17 cellular contexts compared by ENCODE assay signal in the genomic region with DNA sequence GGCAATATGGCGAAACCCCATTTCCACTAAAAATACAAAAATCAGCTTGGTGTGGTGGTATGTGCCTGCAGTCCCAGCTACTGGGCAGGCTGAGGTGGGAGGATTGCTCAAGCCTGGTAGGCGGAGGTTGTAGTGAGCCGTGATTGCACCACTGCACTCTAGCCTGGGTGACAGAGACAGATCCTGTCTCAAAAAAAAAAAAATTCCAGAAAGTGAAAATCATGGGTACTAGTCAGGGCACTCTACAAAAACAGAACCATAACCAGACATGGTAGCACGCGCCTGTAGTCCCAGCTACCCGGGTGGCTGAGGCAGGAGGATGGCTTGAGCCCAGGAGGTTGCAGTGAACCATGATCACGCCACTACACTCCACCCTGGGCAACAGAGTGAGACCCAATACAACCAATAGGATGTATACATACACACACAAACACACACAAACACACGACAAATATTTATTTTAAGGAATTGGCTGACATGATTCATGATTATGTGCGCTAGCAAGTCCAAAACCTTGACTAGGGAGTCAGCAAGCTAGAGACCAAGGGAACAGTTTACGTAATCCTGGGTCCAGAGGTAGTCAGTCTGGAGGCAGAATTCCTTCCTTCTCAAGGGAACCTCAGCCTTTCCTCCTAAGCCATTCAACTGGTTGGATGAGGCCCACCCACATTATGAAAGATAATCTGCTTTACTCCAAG. TPM values are rescaled to one million over a fixed set of nuclear protein-coding genes. Genes with fewer than 3 reads are reported as not detected.
A peak's percentile ranks its signal among the peaks of the same experiment; 100 is the strongest.
DNase-seq lines count a peak whose midpoint lies in the region; FAIRE-seq and TF ChIP-seq lines count a peak whose summit lies in the region.
"Had no signal": no experiment of that assay in that cellular context is flagged by ENCODE, and none has a peak within 500 bp of the region (broad histone marks: within the 10 kb centered on the region; RNA-seq: fewer than 3 reads in every experiment).

No MANE protein-coding gene starts in this region.

- H3K4me3 Mint-ChIP-seq in CD14-positive monocyte = peak overlapping the region in 1 of 2 donors; percentile 73
- H3K4me3 Mint-ChIP-seq: activated CD8-positive, alpha-beta T cell treated with anti-CD3 and anti-CD28 coated beads, Interleukin-2, amount 10 ng/mL, durations not matched to agents 7 days and 5 days; activated naive CD4-positive, alpha-beta T cell treated with anti-CD3 and anti-CD28 coated beads, Interleukin-2, amount 50 U/mL, for 24 hours; IgD-negative memory B cell; T-helper 17 cell had no signal

- no peaks in the 10 kb centered on the region for H3K9me1 ChIP-seq in keratinocyte (ENCODE audit: control insufficient read depth, extremely low read depth, insufficient read depth, low read length)

- H2AFZ ChIP-seq in keratinocyte (ENCODE audit: control insufficient read depth, low read length) = no peak overlapping the region

- WGBS in prostate gland = 81% methylated on average over 10 of the region's 10 CpGs

- peaks cover 19% of the 10 kb centered on the region for H3K4me1 Mint-ChIP-seq in CD14-positive monocyte
- H3K4me1 Mint-ChIP-seq: activated naive CD4-positive, alpha-beta T cell treated with anti-CD3 and anti-CD28 coated beads, Interleukin-2, amount 50 U/mL, for 24 hours; IgD-negative memory B cell had no signal

- H3K27me3 ChIP-seq in keratinocyte (ENCODE audit: control insufficient read depth, extremely low read depth, insufficient read depth, low read length) (no peaks in the 10 kb centered on the region), prostate gland (replicated peaks; ENCODE audit: insufficient read depth) (no peaks in the 10 kb centered on the region)
- H3K27me3 ChIP-seq: vagina had no signal

- no peaks in the 10 kb centered on the region for H4K20me1 ChIP-seq in keratinocyte (ENCODE audit: control insufficient read depth, extremely low read depth, insufficient read depth, low read length)

- no peak overlapping the region for H3K9ac ChIP-seq in keratinocyte (ENCODE audit: control insufficient read depth, extremely low read depth, insufficient read depth, low read length)

- FAIRE-seq in keratinocyte (lab: Jason Lieb, UNC) = peak; percentile 67
- FAIRE-seq: colon had no signal

- no peaks in the 10 kb centered on the region for H3K36me3 Mint-ChIP-seq in CD14-positive monocyte
- H3K36me3 Mint-ChIP-seq: activated naive CD4-positive, alpha-beta T cell treated with anti-CD3 and anti-CD28 coated beads, Interleukin-2, amount 50 U/mL, for 24 hours had no signal

- intact Hi-C loops in CD14-positive monocyte (cut with micrococcal nuclease) (no loop called here), prostate gland (cut with DNase I) (no loop called here)

- no peaks in the 10 kb centered on the region for H3K9me3 Mint-ChIP-seq in CD14-positive monocyte
- H3K9me3 Mint-ChIP-seq: activated naive CD4-positive, alpha-beta T cell treated with anti-CD3 and anti-CD28 coated beads, Interleukin-2, amount 50 U/mL, for 24 hours; IgD-negative memory B cell had no signal

- H3K4me3 ChIP-seq in keratinocyte (ENCODE audit: control insufficient read depth in 2 of 3, extremely low read depth in 1 of 3, insufficient read depth in 2 of 3, low read depth in 1 of 3, low read length in 3 of 3) = no peak overlapping the region
- H3K4me3 ChIP-seq in prostate gland = no peak overlapping the region
- H3K4me3 ChIP-seq: vagina had no signal

- H3K4me2 ChIP-seq in keratinocyte (ENCODE audit: control insufficient read depth, extremely low read depth, insufficient read depth, low read depth, low read length) = no peak overlapping the region

- peaks cover 0 to 2% (median 0%) of the 10 kb centered on the region in 3 donors for H3K27me3 Mint-ChIP-seq in CD14-positive monocyte (ENCODE audit: low read depth in 3 of 3)
- H3K27me3 Mint-ChIP-seq: activated naive CD4-positive, alpha-beta T cell treated with anti-CD3 and anti-CD28 coated beads, Interleukin-2, amount 50 U/mL, for 24 hours; IgD-negative memory B cell; T-helper 17 cell had no signal

- TF ChIP-seq POLR2A in prostate gland (IDR thresholded peaks at IDR 0.05) = no peak

- peak; percentile 80 for DNase-seq in CD14-positive monocyte (ENCODE audit: low spot score)
- DNase-seq in OCI-M1 (lab: John Stamatoyannopoulos, UW) = peak; percentile 29
- no peak for DNase-seq in keratinocyte (ENCODE audit: low read depth, low spot score)
- no peak for DNase-seq in prostate gland (ENCODE audit: low spot score)
- no peak for DNase-seq in NCI-H774 (lab: John Stamatoyannopoulos, UW)
- no peak for DNase-seq in activated gamma-delta T cell (lab: John Stamatoyannopoulos, UW)
- DNase-seq: activated CD8-positive, alpha-beta T cell treated with anti-CD3 and anti-CD28 coated beads, Interleukin-2, amount 10 ng/mL, durations not matched to agents 7 days and 5 days; DMS79 treated with DMSO at 0.1 percent for 48 hours; foreskin melanocyte; NCI-H187 treated with DMSO at 0.1 percent for 48 hours; NK-92 treated with Interleukin-12 subunit alpha and Interleukin-12 subunit beta, amount 100 ng/mL, for 24 hours; T-helper 17 cell had no signal

- H3K36me3 ChIP-seq in keratinocyte (ENCODE audit: control insufficient read depth in 2 of 2, extremely low read depth in 1 of 2, insufficient read depth in 2 of 2, low read length in 2 of 2) (no peaks in the 10 kb centered on the region), prostate gland (no peaks in the 10 kb centered on the region)
- H3K36me3 ChIP-seq: vagina had no signal

- H3K27ac Mint-ChIP-seq in CD14-positive monocyte = peak overlapping the region; percentile 53 to 93 (median 90)
- H3K27ac Mint-ChIP-seq: activated CD8-positive, alpha-beta T cell treated with anti-CD3 and anti-CD28 coated beads, Interleukin-2, amount 10 ng/mL, durations not matched to agents 7 days and 5 days; activated naive CD4-positive, alpha-beta T cell treated with anti-CD3 and anti-CD28 coated beads, Interleukin-2, amount 50 U/mL, for 24 hours; T-helper 17 cell had no signal

- H3K27ac ChIP-seq in keratinocyte (ENCODE audit: control insufficient read depth, insufficient read depth, low read length) (no peak overlapping the region), prostate gland (no peak overlapping the region)
- H3K27ac ChIP-seq: vagina had no signal

- TF ChIP-seq CTCF in CD14-positive monocyte (IDR thresholded peaks at IDR 0.05) (no peak), keratinocyte (optimal IDR thresholded peaks at IDR 0.05 in 1 of 3, IDR thresholded peaks at IDR 0.05 in 1 of 3, conservative IDR thresholded peaks at IDR 0.05 in 1 of 3; ENCODE audit: extremely low read depth in 1 of 3, insufficient read depth in 2 of 3, low read length in 3 of 3) (no peak), prostate gland (IDR thresholded peaks at IDR 0.05) (no peak)

- H3K9me3 ChIP-seq in keratinocyte (ENCODE audit: control insufficient read depth, low read depth, low read length) = no peaks in the 10 kb centered on the region
- no peaks in the 10 kb centered on the region for H3K9me3 ChIP-seq in prostate gland
- H3K9me3 ChIP-seq: vagina had no signal

- peaks cover 3% of the 10 kb centered on the region for H3K4me1 ChIP-seq in keratinocyte (ENCODE audit: control insufficient read depth, extremely low read depth, insufficient read depth, low read length)
- H3K4me1 ChIP-seq in prostate gland (replicated peaks) = no peaks in the 10 kb centered on the region
- H3K4me1 ChIP-seq: vagina had no signal

- dilution Hi-C loops in keratinocyte (cut with MboI; ENCODE audit: extremely low pct_ligation_motif_present, low sequenced_read_pairs) = no loop called here

- no peaks in the 10 kb centered on the region for H3K79me2 ChIP-seq in keratinocyte (ENCODE audit: control insufficient read depth, insufficient read depth, low read length)

RNA-seq across cellular contexts. Expression of a gene that starts 11.6 kb away (rescaled TPM):
- polyA plus RNA-seq in CD14-positive monocyte (under 1 TPM; 0.24 to 0.29 TPM), keratinocyte (not detected in 3 replicates)
- polyA plus RNA-seq in keratinocyte (2011; ENCODE audit: low read depth) = not detected
- 0.03 TPM in 1 of 2 replicates, not detected in the other for polyA plus RNA-seq in keratinocyte (2011; cell fraction: cytosol; rRNA removed)
- polyA plus RNA-seq in keratinocyte (2011; cell fraction: nucleus; rRNA removed) = not detected in 2 replicates
- 0.74 and 1.5 TPM in 2 replicates for polyA plus RNA-seq in keratinocyte (2012; ENCODE audit: low replicate concordance)
- not detected in 3 replicates for polyA minus RNA-seq in keratinocyte
- not detected for polyA minus RNA-seq in keratinocyte (2011; cell fraction: cytosol; rRNA and poly(A)+ RNA removed)
- not detected in 2 replicates for polyA minus RNA-seq in keratinocyte (2011; cell fraction: nucleus; rRNA and poly(A)+ RNA removed)
- not detected for total RNA-seq in prostate gland
- total RNA-seq: activated CD8-positive, alpha-beta T cell treated with anti-CD3 and anti-CD28 coated beads, Interleukin-2, amount 10 ng/mL, durations not matched to agents 7 days and 5 days; kidney epithelial cell; vagina had no signal

RNA-seq across cellular contexts. Expression of a gene that starts 17.6 kb away (rescaled TPM):
- polyA plus RNA-seq in CD14-positive monocyte = 1 to 10 TPM in 1 of 2 donors, under 1 TPM in 1; 0.54 to 2.1 TPM
- polyA plus RNA-seq in keratinocyte = 0.02 to 0.04 TPM in 2 of 3 replicates, not detected in the other
- polyA plus RNA-seq in keratinocyte (2011; ENCODE audit: low read depth) = not detected
- not detected in 2 replicates for polyA plus RNA-seq in keratinocyte (2011; cell fraction: cytosol; rRNA removed)
- polyA plus RNA-seq in keratinocyte (2011; cell fraction: nucleus; rRNA removed) = 0.07 and 0.24 TPM in 2 replicates
- 0.17 and 0.65 TPM in 2 replicates for polyA plus RNA-seq in keratinocyte (2012; ENCODE audit: low replicate concordance)
- polyA minus RNA-seq in keratinocyte = 0.16 TPM in 1 of 3 replicates, not detected in the others
- polyA minus RNA-seq in keratinocyte (2011; cell fraction: cytosol; rRNA and poly(A)+ RNA removed) = not detected
- not detected in 2 replicates for polyA minus RNA-seq in keratinocyte (2011; cell fraction: nucleus; rRNA and poly(A)+ RNA removed)
- 1 to 10 TPM in 1 of 2 donors, under 1 TPM in 1; 0.64 to 1.0 TPM for total RNA-seq in prostate gland

RNA-seq across cellular contexts. Expression of a gene that starts 19.3 kb away (rescaled TPM):
- polyA plus RNA-seq in CD14-positive monocyte = 100 to 1,000 TPM; 111 to 138 TPM
- 28.3 to 43.6 TPM (median 33.8 TPM) in 3 replicates for polyA plus RNA-seq in keratinocyte
- 30.2 TPM for polyA plus RNA-seq in keratinocyte (2011; ENCODE audit: low read depth)
- polyA plus RNA-seq in keratinocyte (2011; cell fraction: cytosol; rRNA removed) = 24.2 and 34.0 TPM in 2 replicates
- polyA plus RNA-seq in keratinocyte (2011; cell fraction: nucleus; rRNA removed) = 20.7 and 24.5 TPM in 2 replicates
- polyA plus RNA-seq in keratinocyte (2012; ENCODE audit: low replicate concordance) = 26.3 and 42.6 TPM in 2 replicates
- 30.9 to 80.3 TPM (median 31.3 TPM) in 3 replicates for polyA minus RNA-seq in keratinocyte
- 34.0 TPM for polyA minus RNA-seq in keratinocyte (2011; cell fraction: cytosol; rRNA and poly(A)+ RNA removed)
- polyA minus RNA-seq in keratinocyte (2011; cell fraction: nucleus; rRNA and poly(A)+ RNA removed) = 12.2 and 12.6 TPM in 2 replicates
- total RNA-seq in prostate gland = 10 to 100 TPM; 40.5 to 68.0 TPM

RNA-seq across cellular contexts. Expression of a gene that starts 19.6 kb away (rescaled TPM):
- polyA plus RNA-seq in CD14-positive monocyte (10 to 100 TPM; 17.2 to 20.6 TPM), keratinocyte (101 to 129 TPM (median 118 TPM) in 3 replicates)
- polyA plus RNA-seq in keratinocyte (2011; ENCODE audit: low read depth) = 76.5 TPM
- 180 and 200 TPM in 2 replicates for polyA plus RNA-seq in keratinocyte (2011; cell fraction: cytosol; rRNA removed)
- polyA plus RNA-seq in keratinocyte (2011; cell fraction: nucleus; rRNA removed) = 197 and 208 TPM in 2 replicates
- 124 and 136 TPM in 2 replicates for polyA plus RNA-seq in keratinocyte (2012; ENCODE audit: low replicate concordance)
- 97.9 to 161 TPM (median 108 TPM) in 3 replicates for polyA minus RNA-seq in keratinocyte
- 177 TPM for polyA minus RNA-seq in keratinocyte (2011; cell fraction: cytosol; rRNA and poly(A)+ RNA removed)
- 45.4 and 50.7 TPM in 2 replicates for polyA minus RNA-seq in keratinocyte (2011; cell fraction: nucleus; rRNA and poly(A)+ RNA removed)
- 100 to 1,000 TPM in 1 of 2 donors, 10 to 100 TPM in 1; 78.7 to 138 TPM for total RNA-seq in prostate gland

RNA-seq across cellular contexts. Expression of a gene that starts 21.2 kb away (rescaled TPM):
- polyA plus RNA-seq in CD14-positive monocyte = 1 to 10 TPM; 1.9 to 4.2 TPM
- 0.31 to 0.68 TPM (median 0.33 TPM) in 3 replicates for polyA plus RNA-seq in keratinocyte
- 0.51 TPM for polyA plus RNA-seq in keratinocyte (2011; ENCODE audit: low read depth)
- 0.09 and 0.17 TPM in 2 replicates for polyA plus RNA-seq in keratinocyte (2011; cell fraction: cytosol; rRNA removed)
- polyA plus RNA-seq in keratinocyte (2011; cell fraction: nucleus; rRNA removed) = 2.0 and 3.3 TPM in 2 replicates
- 0.30 and 1.4 TPM in 2 replicates for polyA plus RNA-seq in keratinocyte (2012; ENCODE audit: low replicate concordance)
- polyA minus RNA-seq in keratinocyte = 0.26 to 0.89 TPM (median 0.83 TPM) in 3 replicates
- polyA minus RNA-seq in keratinocyte (2011; cell fraction: cytosol; rRNA and poly(A)+ RNA removed) = not detected
- polyA minus RNA-seq in keratinocyte (2011; cell fraction: nucleus; rRNA and poly(A)+ RNA removed) = 2.8 and 3.9 TPM in 2 replicates
- total RNA-seq in prostate gland = 10 to 100 TPM in 1 of 2 donors, 1 to 10 TPM in 1; 2.4 to 15.4 TPM

Comparison
In these comparisons a context has a peak if more than half of its experiments do, and no peak if none do; other contexts are left out.
1. DNase-seq: peak in CD14-positive monocyte (single experiment) and OCI-M1 (single experiment); none in keratinocyte (single experiment), prostate gland (single experiment), NCI-H774 (single experiment) and activated gamma-delta T cell (single experiment).